9 cellular contexts compared by ENCODE assay signal in genomic region chr22:36335621-36336020, GRCh38. TPM values are rescaled to one million over a fixed set of nuclear protein-coding genes. Genes with fewer than 3 reads are reported as not detected.
DNase-seq lines count a peak whose midpoint lies in the region; ATAC-seq, FAIRE-seq and TF ChIP-seq lines count a peak whose summit lies in the region.
"Had no signal": no experiment of that assay in that cellular context is flagged by ENCODE, and none has a peak within 500 bp of the region (broad histone marks: within the 10 kb centered on the region; RNA-seq: fewer than 3 reads in every experiment).

No MANE protein-coding gene starts in this region.

- in situ Hi-C loops in HepG2 (cut with HindIII; ENCODE audit: extremely low pct_ligation_motif_present, low pct_unique_long_range_greater_than_20kb): no loop called here

- TF ChIP-seq RAD21 in HepG2 (CRISPR knock-in tag; IDR thresholded peaks at IDR 0.05): no peak

- BruUV-seq in HepG2 (replicated peaks; lab: Mats Ljungman, UMichigan): no TSS peak

- no peak overlapping the region for H3K9ac ChIP-seq in HepG2 (ENCODE audit: insufficient read depth, low read depth, low read length)
- peak overlapping the region; percentile 61 to 73 for H3K9ac ChIP-seq in stomach smooth muscle (ENCODE audit: low read length in 2 of 2)

- no peak for ATAC-seq in activated naive CD4-positive, alpha-beta T cell treated with anti-CD3 and anti-CD28 coated beads, Interleukin-2, amount 50 U/mL, for 72 hours
- ATAC-seq in HepG2: no peak
- ATAC-seq in HG02884 (IDR thresholded peaks at IDR 0.05; ENCODE audit: unreplicated experiment): no peak
- ATAC-seq in HG03045 (IDR thresholded peaks at IDR 0.05; ENCODE audit: unreplicated experiment): no peak

- H3K9me3 ChIP-seq in HepG2 (ENCODE audit: low read length): no peaks in the 10 kb centered on the region
- no peaks in the 10 kb centered on the region for H3K9me3 ChIP-seq in stomach smooth muscle (ENCODE audit: control insufficient read depth in 2 of 2, low read length in 2 of 2)

- no peak overlapping the region for H2AFZ ChIP-seq in HepG2 (ENCODE audit: low read length)

- FAIRE-seq in HepG2 (lab: Jason Lieb, UNC): no peak
- FAIRE-seq: A204.1 had no signal

- H3K36me3 Mint-ChIP-seq in activated naive CD4-positive, alpha-beta T cell treated with anti-CD3 and anti-CD28 coated beads, Interleukin-2, amount 50 U/mL, for 72 hours: peaks cover 53 to 80% of the 10 kb centered on the region in 2 donors

- DNase-seq in NCI-H2171 treated with DMSO at 0.1 percent for 48 hours (lab: John Stamatoyannopoulos, UW) (peak; percentile 46), NCI-H2171 (lab: John Stamatoyannopoulos, UW) (no peak), HepG2 (ENCODE audit: low spot score) (no peak), UCSD-AML1 (lab: John Stamatoyannopoulos, UW; ENCODE audit: unreplicated experiment) (no peak)
- no peak for DNase-seq in activated naive CD4-positive, alpha-beta T cell treated with anti-CD3 and anti-CD28 coated beads, Interleukin-2, amount 50 U/mL, for 72 hours (ENCODE audit: low spot score in 2 of 2)

- peaks cover 4% of the 10 kb centered on the region; the same call in 1 of the 2 replicates for H4K20me1 ChIP-seq in HepG2 (ENCODE audit: insufficient read depth, low read length)

- H3K36me3 ChIP-seq in HepG2 (replicated peaks in 1 of 2; ENCODE audit: control insufficient read depth in 1 of 2, insufficient read depth in 2 of 2, low read length in 2 of 2) (peaks cover 54 to 93% of the 10 kb centered on the region in 2 experiments), stomach smooth muscle (ENCODE audit: control insufficient read depth in 2 of 2, insufficient read depth in 2 of 2, low read length in 2 of 2) (peaks cover 32 to 38% of the 10 kb centered on the region in 2 donors)

- POLR2A ChIA-PET in HepG2 (lab: Yijun Ruan, JAX): interaction anchor here (4.7 kb wide), 1 partner anchor 16 kb away, joined by 36 read pairs; no protein-coding TSS in a partner anchor

- H3K27me3 ChIP-seq in HepG2 (ENCODE audit: control insufficient read depth in 1 of 2, insufficient read depth in 2 of 2, low read length in 2 of 2): no peaks in the 10 kb centered on the region
- H3K27me3 ChIP-seq in stomach smooth muscle (ENCODE audit: control insufficient read depth in 1 of 2, insufficient read depth in 2 of 2, low read length in 2 of 2): no peaks in the 10 kb centered on the region

- TF ChIP-seq EP300 in HepG2 (IDR thresholded peaks at IDR 0.05; ENCODE audit: low read depth in 2 of 2, low read length in 2 of 2) (no peak), HepG2 (CRISPR knock-in tag; IDR thresholded peaks at IDR 0.05; ENCODE audit: borderline replicate concordance) (no peak)

- H3K27ac ChIP-seq in HepG2 (ENCODE audit: extremely low read length, insufficient read depth, low read length): no peak overlapping the region
- peak overlapping the region; percentile 99 for H3K27ac ChIP-seq in stomach smooth muscle (ENCODE audit: low read length)

- H3K4me2 ChIP-seq in HepG2 (ENCODE audit: low read depth, low read length): no peak overlapping the region

- 97% methylated on average over 9 of the region's 9 CpGs for WGBS in HepG2 (ENCODE audit: low lambda C conversion rate)

- peaks cover 36% of the 10 kb centered on the region for H3K4me1 ChIP-seq in HepG2 (ENCODE audit: insufficient read depth, low read length)
- H3K4me1 ChIP-seq in stomach smooth muscle (ENCODE audit: control insufficient read depth, insufficient read depth, low read length): peaks cover 98% of the 10 kb centered on the region

- H3K79me2 ChIP-seq in HepG2 (ENCODE audit: insufficient read depth, low read length): peaks cover 63% of the 10 kb centered on the region

- intact Hi-C loops in HepG2 (cut with micrococcal nuclease; ENCODE audit: unreplicated experiment): no loop called here

- no peak for TF ChIP-seq CTCF in HepG2 (CRISPR knock-in tag; IDR thresholded peaks at IDR 0.05)

- TF ChIP-seq POLR2A in HepG2 (IDR thresholded peaks at IDR 0.05; ENCODE audit: insufficient read depth in 1 of 2, low read depth in 2 of 2, low read length in 2 of 2): no peak

- H3K4me3 ChIP-seq in HepG2 (replicated peaks in 1 of 3; ENCODE audit: insufficient read depth in 1 of 3, low read depth in 2 of 3, low read length in 3 of 3) (no peak overlapping the region), stomach smooth muscle (ENCODE audit: low read length in 2 of 2) (peak overlapping the region; percentile 21 to 40)

- H3K9me3 Mint-ChIP-seq in activated naive CD4-positive, alpha-beta T cell treated with anti-CD3 and anti-CD28 coated beads, Interleukin-2, amount 50 U/mL, for 72 hours: no peaks in the 10 kb centered on the region

- peak overlapping the region; percentile 96 to 100 for H3K27ac Mint-ChIP-seq in activated naive CD4-positive, alpha-beta T cell treated with anti-CD3 and anti-CD28 coated beads, Interleukin-2, amount 50 U/mL, for 72 hours

- CTCF ChIA-PET in HepG2 (lab: Yijun Ruan, JAX; ENCODE audit: low intra/inter-chr PET ratio, low total read pairs): no interaction called here

TF ChIP-seq in HepG2, 621 proteins besides CTCF, POLR2A, EP300 and RAD21:
- TF ChIP-seq CHD4 (IDR thresholded peaks at IDR 0.05; ENCODE audit: borderline replicate concordance, low read length) (no peak), RBM22 (optimal IDR thresholded peaks at IDR 0.05; ENCODE audit: low read length) (peak; percentile 57), POGZ (CRISPR knock-in tag; IDR thresholded peaks at IDR 0.05) (no peak)
TF ChIP-seq in HepG2: peak in this region for 1.

RNA-seq across cellular contexts. Expression of gene MYH9, which starts 52.1 kb away (rescaled TPM):
- 100 to 1,000 TPM; 521 to 691 TPM for total RNA-seq in activated naive CD4-positive, alpha-beta T cell treated with anti-CD3 and anti-CD28 coated beads, Interleukin-2, amount 50 U/mL, for 72 hours
- total RNA-seq in HepG2 (2016; rRNA removed; fragmentation: Illumina TruSeq; extraction: Trizol): 98.5 and 125 TPM in 2 replicates
- 28.5 and 28.7 TPM in 2 replicates for total RNA-seq in HepG2 (2016; cell fraction: cytosol; rRNA removed; fragmentation: Illumina TruSeq; extraction: Trizol; ENCODE audit: low read depth)
- total RNA-seq in HepG2 (2016; cell fraction: insoluble cytoplasmic fraction; rRNA removed; fragmentation: Illumina TruSeq; extraction: Trizol): 92.9 and 102 TPM in 2 replicates
- 39.3 and 47.1 TPM in 2 replicates for total RNA-seq in HepG2 (2016; cell fraction: membrane; rRNA removed; fragmentation: Illumina TruSeq; extraction: Trizol)
- 73.0 and 81.6 TPM in 2 replicates for total RNA-seq in HepG2 (2016; cell fraction: nucleus; rRNA removed; fragmentation: Illumina TruSeq; extraction: Trizol)
- 50.7 and 60.6 TPM in 2 replicates for polyA plus RNA-seq in HepG2 (2011; rRNA removed)
- 31.6 and 39.3 TPM in 2 replicates for polyA plus RNA-seq in HepG2 (2011; cell fraction: cytosol; rRNA removed)
- polyA plus RNA-seq in HepG2 (2011; cell fraction: nucleus; rRNA removed): 68.4 and 91.3 TPM in 2 replicates
- polyA plus RNA-seq in HepG2 (2012): 88.3 and 93.4 TPM in 2 replicates
- 3.6 and 4.2 TPM in 2 replicates for polyA plus RNA-seq in HepG2 (2016; cell fraction: cytosol; fragmentation: Illumina TruSeq; extraction: Trizol; ENCODE audit: low read depth)
- 72.0 and 110 TPM in 2 replicates for polyA plus RNA-seq in HepG2 (2016; cell fraction: insoluble cytoplasmic fraction; fragmentation: Illumina TruSeq; extraction: Trizol; ENCODE audit: low read depth)
- polyA plus RNA-seq in HepG2 (2016; cell fraction: membrane; fragmentation: Illumina TruSeq; extraction: Trizol; ENCODE audit: low read depth): 8.1 and 11.6 TPM in 2 replicates
- polyA plus RNA-seq in HepG2 (2016; cell fraction: nucleus; fragmentation: Illumina TruSeq; extraction: Trizol; ENCODE audit: insufficient read depth, low read depth): 106 and 113 TPM in 2 replicates
- 124 and 180 TPM in 2 replicates for polyA minus RNA-seq in HepG2 (2011; rRNA and poly(A)+ RNA removed; ENCODE audit: low replicate concordance)
- 125 and 176 TPM in 2 replicates for polyA minus RNA-seq in HepG2 (2011; cell fraction: cytosol; rRNA and poly(A)+ RNA removed)
- 61.9 and 97.5 TPM in 2 replicates for polyA minus RNA-seq in HepG2 (2011; cell fraction: nucleus; rRNA and poly(A)+ RNA removed)

Comparison
In these comparisons a context has a peak if more than half of its experiments do, and no peak if none do; other contexts are left out.
1. H3K4me3 ChIP-seq: peak in stomach smooth muscle (2 of 2); none in HepG2 (0 of 3).